Comparison of ENCODE assay signal across 1 cellular context in the genomic region with DNA sequence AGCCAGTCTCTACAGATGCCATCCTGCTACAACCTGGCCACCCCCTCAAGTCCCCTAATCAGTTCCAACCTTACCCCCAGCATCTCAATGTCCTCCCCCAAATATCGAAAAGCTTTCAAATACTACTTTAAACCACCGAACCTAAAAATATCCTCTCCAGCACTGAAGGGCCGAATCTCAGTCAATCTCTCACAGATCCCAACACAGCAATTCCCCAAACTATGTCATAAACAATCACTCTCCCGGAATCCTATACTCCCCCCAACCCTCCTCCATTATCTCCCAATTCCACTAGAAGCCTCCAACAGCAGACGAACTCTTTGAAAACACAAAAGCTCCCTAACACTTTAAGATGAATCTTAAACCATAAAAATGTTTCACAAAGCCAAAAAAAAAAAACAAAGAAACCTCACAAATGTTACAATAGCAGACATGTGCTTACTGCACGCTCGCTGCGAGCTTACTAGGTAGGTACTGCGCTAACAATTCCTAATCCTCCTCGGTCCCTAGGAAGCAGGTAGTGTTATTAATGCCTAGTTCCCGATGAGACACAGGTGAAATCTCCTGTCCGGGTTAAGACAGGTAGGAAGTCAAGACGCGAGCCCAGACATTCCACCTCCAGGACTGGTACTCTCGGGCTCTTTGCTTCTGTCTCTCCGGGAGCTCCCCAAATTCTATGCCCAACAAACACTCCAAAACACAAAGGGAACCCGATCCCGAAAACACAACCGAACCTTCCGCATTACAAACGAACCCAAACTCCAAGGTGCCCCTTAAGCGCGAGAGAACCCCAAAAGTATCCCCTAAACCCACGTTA.
TF ChIP-seq lines count a peak whose summit lies in the region.

No MANE protein-coding gene starts in this region.

TF ChIP-seq in K562, 482 proteins besides CTCF, POLR2A, EP300 and RAD21 (continued from another document and continues in another):
- TF ChIP-seq, protein P1, sequence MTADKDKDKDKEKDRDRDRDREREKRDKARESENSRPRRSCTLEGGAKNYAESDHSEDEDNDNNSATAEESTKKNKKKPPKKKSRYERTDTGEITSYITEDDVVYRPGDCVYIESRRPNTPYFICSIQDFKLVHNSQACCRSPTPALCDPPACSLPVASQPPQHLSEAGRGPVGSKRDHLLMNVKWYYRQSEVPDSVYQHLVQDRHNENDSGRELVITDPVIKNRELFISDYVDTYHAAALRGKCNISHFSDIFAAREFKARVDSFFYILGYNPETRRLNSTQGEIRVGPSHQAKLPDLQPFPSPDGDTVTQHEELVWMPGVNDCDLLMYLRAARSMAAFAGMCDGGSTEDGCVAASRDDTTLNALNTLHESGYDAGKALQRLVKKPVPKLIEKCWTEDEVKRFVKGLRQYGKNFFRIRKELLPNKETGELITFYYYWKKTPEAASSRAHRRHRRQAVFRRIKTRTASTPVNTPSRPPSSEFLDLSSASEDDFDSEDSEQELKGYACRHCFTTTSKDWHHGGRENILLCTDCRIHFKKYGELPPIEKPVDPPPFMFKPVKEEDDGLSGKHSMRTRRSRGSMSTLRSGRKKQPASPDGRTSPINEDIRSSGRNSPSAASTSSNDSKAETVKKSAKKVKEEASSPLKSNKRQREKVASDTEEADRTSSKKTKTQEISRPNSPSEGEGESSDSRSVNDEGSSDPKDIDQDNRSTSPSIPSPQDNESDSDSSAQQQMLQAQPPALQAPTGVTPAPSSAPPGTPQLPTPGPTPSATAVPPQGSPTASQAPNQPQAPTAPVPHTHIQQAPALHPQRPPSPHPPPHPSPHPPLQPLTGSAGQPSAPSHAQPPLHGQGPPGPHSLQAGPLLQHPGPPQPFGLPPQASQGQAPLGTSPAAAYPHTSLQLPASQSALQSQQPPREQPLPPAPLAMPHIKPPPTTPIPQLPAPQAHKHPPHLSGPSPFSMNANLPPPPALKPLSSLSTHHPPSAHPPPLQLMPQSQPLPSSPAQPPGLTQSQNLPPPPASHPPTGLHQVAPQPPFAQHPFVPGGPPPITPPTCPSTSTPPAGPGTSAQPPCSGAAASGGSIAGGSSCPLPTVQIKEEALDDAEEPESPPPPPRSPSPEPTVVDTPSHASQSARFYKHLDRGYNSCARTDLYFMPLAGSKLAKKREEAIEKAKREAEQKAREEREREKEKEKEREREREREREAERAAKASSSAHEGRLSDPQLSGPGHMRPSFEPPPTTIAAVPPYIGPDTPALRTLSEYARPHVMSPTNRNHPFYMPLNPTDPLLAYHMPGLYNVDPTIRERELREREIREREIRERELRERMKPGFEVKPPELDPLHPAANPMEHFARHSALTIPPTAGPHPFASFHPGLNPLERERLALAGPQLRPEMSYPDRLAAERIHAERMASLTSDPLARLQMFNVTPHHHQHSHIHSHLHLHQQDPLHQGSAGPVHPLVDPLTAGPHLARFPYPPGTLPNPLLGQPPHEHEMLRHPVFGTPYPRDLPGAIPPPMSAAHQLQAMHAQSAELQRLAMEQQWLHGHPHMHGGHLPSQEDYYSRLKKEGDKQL (CRISPR knock-in tag; IDR thresholded peaks at IDR 0.05; ENCODE audit: borderline replicate concordance): no peak
- TF ChIP-seq PHB2 (IDR thresholded peaks at IDR 0.05; ENCODE audit: low read depth) (0 out of 2 replicates have a peak, but pooled peaks have one; percentile 12), HMG20A (CRISPR knock-in tag; conservative IDR thresholded peaks at IDR 0.05) (no peak), SRSF9 (IDR thresholded peaks at IDR 0.05; ENCODE audit: borderline replicate concordance, low read depth, low read length) (no peak), PHB (CRISPR knock-in tag; IDR thresholded peaks at IDR 0.05) (0 out of 2 replicates have a peak, but pooled peaks have one; percentile 17), C11orf30 (IDR thresholded peaks at IDR 0.05; ENCODE audit: low read depth) (no peak), ASH1L (IDR thresholded peaks at IDR 0.05; ENCODE audit: borderline replicate concordance, low read depth, partially characterized antibody) (no peak), ZEB2 (IDR thresholded peaks at IDR 0.05) (peak; percentile 69), GTF2A2 (tag; IDR thresholded peaks at IDR 0.05) (no peak), TEAD4 (IDR thresholded peaks at IDR 0.05; ENCODE audit: low read length) (no peak), TEAD4 (CRISPR knock-in tag; IDR thresholded peaks at IDR 0.05; ENCODE audit: borderline replicate concordance) (no peak), L3MBTL2 (IDR thresholded peaks at IDR 0.05) (no peak; the same call in 1 of the 2 replicates), SIN3A (IDR thresholded peaks at IDR 0.05; ENCODE audit: borderline replicate concordance in 2 of 2, control insufficient read depth in 1 of 2, low read depth in 2 of 2, low read length in 2 of 2) (peak in 1 of 2 experiments; percentile 57; a peak in 1 of 4 replicates), SUPT5H (IDR thresholded peaks at IDR 0.05) (0 out of 2 replicates have a peak, but pooled peaks have one; percentile 13), HDAC1 (IDR thresholded peaks at IDR 0.05) (no peak; a peak in 1 of 4 replicates), ZNF324 (CRISPR knock-in tag; IDR thresholded peaks at IDR 0.05) (no peak), SOX6 (IDR thresholded peaks at IDR 0.05) (0 out of 2 replicates have a peak, but pooled peaks have one; percentile 8), ZKSCAN3 (CRISPR knock-in tag; IDR thresholded peaks at IDR 0.05) (no peak), MED1 (CRISPR knock-in tag; IDR thresholded peaks at IDR 0.05; ENCODE audit: borderline replicate concordance) (no peak), U2AF1 (optimal IDR thresholded peaks at IDR 0.05; ENCODE audit: low read depth, low read length) (no peak), NCOA4 (IDR thresholded peaks at IDR 0.05; ENCODE audit: partially characterized antibody) (peak; percentile 27), ZKSCAN1 (IDR thresholded peaks at IDR 0.05; ENCODE audit: low read depth, low read length) (no peak), ZNF696 (CRISPR knock-in tag; conservative IDR thresholded peaks at IDR 0.05) (no peak), SREBF1 (IDR thresholded peaks at IDR 0.05; ENCODE audit: borderline replicate concordance, low read depth, low read length) (no peak), POLR2AphosphoS2 (IDR thresholded peaks at IDR 0.05; ENCODE audit: low read length) (no peak), JUND (IDR thresholded peaks at IDR 0.05; ENCODE audit: borderline replicate concordance, low read depth, low read length) (no peak), JUND (tag; IDR thresholded peaks at IDR 0.05; ENCODE audit: borderline replicate concordance, low read depth, low read length) (no peak)
- TF ChIP-seq, protein P2, sequence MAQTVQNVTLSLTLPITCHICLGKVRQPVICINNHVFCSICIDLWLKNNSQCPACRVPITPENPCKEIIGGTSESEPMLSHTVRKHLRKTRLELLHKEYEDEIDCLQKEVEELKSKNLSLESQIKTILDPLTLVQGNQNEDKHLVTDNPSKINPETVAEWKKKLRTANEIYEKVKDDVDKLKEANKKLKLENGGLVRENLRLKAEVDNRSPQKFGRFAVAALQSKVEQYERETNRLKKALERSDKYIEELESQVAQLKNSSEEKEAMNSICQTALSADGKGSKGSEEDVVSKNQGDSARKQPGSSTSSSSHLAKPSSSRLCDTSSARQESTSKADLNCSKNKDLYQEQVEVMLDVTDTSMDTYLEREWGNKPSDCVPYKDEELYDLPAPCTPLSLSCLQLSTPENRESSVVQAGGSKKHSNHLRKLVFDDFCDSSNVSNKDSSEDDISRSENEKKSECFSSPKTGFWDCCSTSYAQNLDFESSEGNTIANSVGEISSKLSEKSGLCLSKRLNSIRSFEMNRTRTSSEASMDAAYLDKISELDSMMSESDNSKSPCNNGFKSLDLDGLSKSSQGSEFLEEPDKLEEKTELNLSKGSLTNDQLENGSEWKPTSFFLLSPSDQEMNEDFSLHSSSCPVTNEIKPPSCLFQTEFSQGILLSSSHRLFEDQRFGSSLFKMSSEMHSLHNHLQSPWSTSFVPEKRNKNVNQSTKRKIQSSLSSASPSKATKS (CRISPR knock-in tag; IDR thresholded peaks at IDR 0.05): no peak
- TF ChIP-seq, protein P3, sequence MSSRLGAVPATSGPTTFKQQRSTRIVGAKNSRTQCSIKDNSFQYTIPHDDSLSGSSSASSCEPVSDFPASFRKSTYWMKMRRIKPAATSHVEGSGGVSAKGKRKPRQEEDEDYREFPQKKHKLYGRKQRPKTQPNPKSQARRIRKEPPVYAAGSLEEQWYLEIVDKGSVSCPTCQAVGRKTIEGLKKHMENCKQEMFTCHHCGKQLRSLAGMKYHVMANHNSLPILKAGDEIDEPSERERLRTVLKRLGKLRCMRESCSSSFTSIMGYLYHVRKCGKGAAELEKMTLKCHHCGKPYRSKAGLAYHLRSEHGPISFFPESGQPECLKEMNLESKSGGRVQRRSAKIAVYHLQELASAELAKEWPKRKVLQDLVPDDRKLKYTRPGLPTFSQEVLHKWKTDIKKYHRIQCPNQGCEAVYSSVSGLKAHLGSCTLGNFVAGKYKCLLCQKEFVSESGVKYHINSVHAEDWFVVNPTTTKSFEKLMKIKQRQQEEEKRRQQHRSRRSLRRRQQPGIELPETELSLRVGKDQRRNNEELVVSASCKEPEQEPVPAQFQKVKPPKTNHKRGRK (tag; IDR thresholded peaks at IDR 0.05): no peak
- TF ChIP-seq, protein P4, sequence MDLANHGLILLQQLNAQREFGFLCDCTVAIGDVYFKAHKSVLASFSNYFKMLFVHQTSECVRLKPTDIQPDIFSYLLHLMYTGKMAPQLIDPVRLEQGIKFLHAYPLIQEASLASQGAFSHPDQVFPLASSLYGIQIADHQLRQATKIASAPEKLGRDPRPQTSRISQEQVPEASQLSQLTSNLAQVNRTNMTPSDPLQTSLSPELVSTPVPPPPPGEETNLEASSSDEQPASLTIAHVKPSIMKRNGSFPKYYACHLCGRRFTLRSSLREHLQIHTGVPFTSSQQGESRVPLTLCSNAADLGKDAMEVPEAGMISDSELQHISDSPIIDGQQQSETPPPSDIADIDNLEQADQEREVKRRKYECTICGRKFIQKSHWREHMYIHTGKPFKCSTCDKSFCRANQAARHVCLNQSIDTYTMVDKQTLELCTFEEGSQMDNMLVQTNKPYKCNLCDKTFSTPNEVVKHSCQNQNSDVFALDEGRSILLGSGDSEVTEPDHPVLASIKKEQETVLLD (IDR thresholded peaks at IDR 0.05): no peak
- TF ChIP-seq, protein P5, sequence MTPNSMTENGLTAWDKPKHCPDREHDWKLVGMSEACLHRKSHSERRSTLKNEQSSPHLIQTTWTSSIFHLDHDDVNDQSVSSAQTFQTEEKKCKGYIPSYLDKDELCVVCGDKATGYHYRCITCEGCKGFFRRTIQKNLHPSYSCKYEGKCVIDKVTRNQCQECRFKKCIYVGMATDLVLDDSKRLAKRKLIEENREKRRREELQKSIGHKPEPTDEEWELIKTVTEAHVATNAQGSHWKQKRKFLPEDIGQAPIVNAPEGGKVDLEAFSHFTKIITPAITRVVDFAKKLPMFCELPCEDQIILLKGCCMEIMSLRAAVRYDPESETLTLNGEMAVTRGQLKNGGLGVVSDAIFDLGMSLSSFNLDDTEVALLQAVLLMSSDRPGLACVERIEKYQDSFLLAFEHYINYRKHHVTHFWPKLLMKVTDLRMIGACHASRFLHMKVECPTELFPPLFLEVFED (CRISPR knock-in tag; conservative IDR thresholded peaks at IDR 0.05): 0 out of 2 replicates have a peak, but pooled peaks have one; percentile 67
- TF ChIP-seq, protein P6, sequence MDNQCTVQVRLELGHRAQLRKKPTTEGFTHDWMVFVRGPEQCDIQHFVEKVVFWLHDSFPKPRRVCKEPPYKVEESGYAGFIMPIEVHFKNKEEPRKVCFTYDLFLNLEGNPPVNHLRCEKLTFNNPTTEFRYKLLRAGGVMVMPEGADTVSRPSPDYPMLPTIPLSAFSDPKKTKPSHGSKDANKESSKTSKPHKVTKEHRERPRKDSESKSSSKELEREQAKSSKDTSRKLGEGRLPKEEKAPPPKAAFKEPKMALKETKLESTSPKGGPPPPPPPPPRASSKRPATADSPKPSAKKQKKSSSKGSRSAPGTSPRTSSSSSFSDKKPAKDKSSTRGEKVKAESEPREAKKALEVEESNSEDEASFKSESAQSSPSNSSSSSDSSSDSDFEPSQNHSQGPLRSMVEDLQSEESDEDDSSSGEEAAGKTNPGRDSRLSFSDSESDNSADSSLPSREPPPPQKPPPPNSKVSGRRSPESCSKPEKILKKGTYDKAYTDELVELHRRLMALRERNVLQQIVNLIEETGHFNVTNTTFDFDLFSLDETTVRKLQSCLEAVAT (IDR thresholded peaks at IDR 0.05): peak; percentile 70 to 78
- TF ChIP-seq, protein P7, sequence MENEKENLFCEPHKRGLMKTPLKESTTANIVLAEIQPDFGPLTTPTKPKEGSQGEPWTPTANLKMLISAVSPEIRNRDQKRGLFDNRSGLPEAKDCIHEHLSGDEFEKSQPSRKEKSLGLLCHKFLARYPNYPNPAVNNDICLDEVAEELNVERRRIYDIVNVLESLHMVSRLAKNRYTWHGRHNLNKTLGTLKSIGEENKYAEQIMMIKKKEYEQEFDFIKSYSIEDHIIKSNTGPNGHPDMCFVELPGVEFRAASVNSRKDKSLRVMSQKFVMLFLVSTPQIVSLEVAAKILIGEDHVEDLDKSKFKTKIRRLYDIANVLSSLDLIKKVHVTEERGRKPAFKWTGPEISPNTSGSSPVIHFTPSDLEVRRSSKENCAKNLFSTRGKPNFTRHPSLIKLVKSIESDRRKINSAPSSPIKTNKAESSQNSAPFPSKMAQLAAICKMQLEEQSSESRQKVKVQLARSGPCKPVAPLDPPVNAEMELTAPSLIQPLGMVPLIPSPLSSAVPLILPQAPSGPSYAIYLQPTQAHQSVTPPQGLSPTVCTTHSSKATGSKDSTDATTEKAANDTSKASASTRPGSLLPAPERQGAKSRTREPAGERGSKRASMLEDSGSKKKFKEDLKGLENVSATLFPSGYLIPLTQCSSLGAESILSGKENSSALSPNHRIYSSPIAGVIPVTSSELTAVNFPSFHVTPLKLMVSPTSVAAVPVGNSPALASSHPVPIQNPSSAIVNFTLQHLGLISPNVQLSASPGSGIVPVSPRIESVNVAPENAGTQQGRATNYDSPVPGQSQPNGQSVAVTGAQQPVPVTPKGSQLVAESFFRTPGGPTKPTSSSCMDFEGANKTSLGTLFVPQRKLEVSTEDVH (IDR thresholded peaks at IDR 0.05; ENCODE audit: low read depth, partially characterized antibody): no peak
- TF ChIP-seq, protein P8, sequence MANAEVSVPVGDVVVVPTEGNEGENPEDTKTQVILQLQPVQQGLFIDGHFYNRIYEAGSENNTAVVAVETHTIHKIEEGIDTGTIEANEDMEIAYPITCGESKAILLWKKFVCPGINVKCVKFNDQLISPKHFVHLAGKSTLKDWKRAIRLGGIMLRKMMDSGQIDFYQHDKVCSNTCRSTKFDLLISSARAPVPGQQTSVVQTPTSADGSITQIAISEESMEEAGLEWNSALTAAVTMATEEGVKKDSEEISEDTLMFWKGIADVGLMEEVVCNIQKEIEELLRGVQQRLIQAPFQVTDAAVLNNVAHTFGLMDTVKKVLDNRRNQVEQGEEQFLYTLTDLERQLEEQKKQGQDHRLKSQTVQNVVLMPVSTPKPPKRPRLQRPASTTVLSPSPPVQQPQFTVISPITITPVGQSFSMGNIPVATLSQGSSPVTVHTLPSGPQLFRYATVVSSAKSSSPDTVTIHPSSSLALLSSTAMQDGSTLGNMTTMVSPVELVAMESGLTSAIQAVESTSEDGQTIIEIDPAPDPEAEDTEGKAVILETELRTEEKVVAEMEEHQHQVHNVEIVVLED (CRISPR knock-in tag; IDR thresholded peaks at IDR 0.05): no peak
- TF ChIP-seq, protein P9, sequence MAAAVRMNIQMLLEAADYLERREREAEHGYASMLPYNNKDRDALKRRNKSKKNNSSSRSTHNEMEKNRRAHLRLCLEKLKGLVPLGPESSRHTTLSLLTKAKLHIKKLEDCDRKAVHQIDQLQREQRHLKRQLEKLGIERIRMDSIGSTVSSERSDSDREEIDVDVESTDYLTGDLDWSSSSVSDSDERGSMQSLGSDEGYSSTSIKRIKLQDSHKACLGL (CRISPR knock-in tag; IDR thresholded peaks at IDR 0.05; ENCODE audit: borderline replicate concordance, poor library complexity, severe bottlenecking): no peak
